8 cellular contexts compared by ENCODE assay signal in genomic region chr14:104794099-104794498, GRCh38. TPM values are rescaled to one million over a fixed set of nuclear protein-coding genes. Genes with fewer than 3 reads are reported as not detected.
DNase-seq lines count a peak whose midpoint lies in the region; ATAC-seq and TF ChIP-seq lines count a peak whose summit lies in the region.

No MANE protein-coding gene starts in this region.

- peak overlapping the region; percentile 68 for H3K4me3 ChIP-seq in NB4 (ENCODE audit: low read depth, low read length)
- H3K4me3 ChIP-seq in heart left ventricle: peak overlapping the region; percentile 47 to 98 (median 80)

- intact Hi-C loops in heart left ventricle (cut with DNase I): loop anchor here in 1 of 10 donors (5.0 kb wide), 1 partner anchor 42 kb away; the partner anchor contains the start of gene SIVA1

- H3K36me3 Mint-ChIP-seq in activated naive CD4-positive, alpha-beta T cell treated with anti-CD3 and anti-CD28 coated beads, Interleukin-2, amount 50 U/mL, for 24 hours: no peaks in the 10 kb centered on the region

- peak overlapping the region in 9 of 12 donors; percentile 3 to 92 (median 86) for H3K27ac ChIP-seq in heart left ventricle

- H3K4me1 Mint-ChIP-seq in activated naive CD4-positive, alpha-beta T cell treated with anti-CD3 and anti-CD28 coated beads, Interleukin-2, amount 50 U/mL, for 24 hours: peaks cover 39% of the 10 kb centered on the region

- no peaks in the 10 kb centered on the region for H3K9me3 ChIP-seq in ES-I3 (ENCODE audit: control insufficient read depth, insufficient read depth, low read length)
- no peaks in the 10 kb centered on the region for H3K9me3 ChIP-seq in heart left ventricle

- no peaks in the 10 kb centered on the region for H3K27me3 Mint-ChIP-seq in activated naive CD4-positive, alpha-beta T cell treated with anti-CD3 and anti-CD28 coated beads, Interleukin-2, amount 50 U/mL, for 24 hours

- H3K27me3 ChIP-seq in heart left ventricle: no peaks in the 10 kb centered on the region

- TF ChIP-seq CTCF in NB4 (IDR thresholded peaks at IDR 0.05; ENCODE audit: low read depth, low read length): no peak
- TF ChIP-seq CTCF in heart left ventricle (IDR thresholded peaks at IDR 0.05): no peak

- H3K9me3 Mint-ChIP-seq in activated naive CD4-positive, alpha-beta T cell treated with anti-CD3 and anti-CD28 coated beads, Interleukin-2, amount 50 U/mL, for 24 hours: no peaks in the 10 kb centered on the region

- H3K4me3 Mint-ChIP-seq in activated naive CD4-positive, alpha-beta T cell treated with anti-CD3 and anti-CD28 coated beads, Interleukin-2, amount 50 U/mL, for 24 hours: peak overlapping the region; percentile 89

- H3K36me3 ChIP-seq in ES-I3 (ENCODE audit: insufficient read depth, low read length): 0 out of 2 replicates have a peak, but pooled peaks cover 3% of the 10 kb centered on the region
- peaks cover 0 to 35% (median 28%) of the 10 kb centered on the region in 9 donors for H3K36me3 ChIP-seq in heart left ventricle

- H3K4me1 ChIP-seq in ES-I3 (ENCODE audit: insufficient read depth, low read length): peaks cover 19% of the 10 kb centered on the region
- H3K4me1 ChIP-seq in heart left ventricle: peaks cover 6 to 75% (median 57%) of the 10 kb centered on the region in 12 donors

- WGBS in heart left ventricle, 4 donors: 7 to 12% (median 11%) methylated on average over 15 of the region's 15 CpGs

- DNase-seq in NB4 (ENCODE audit: low read depth) (peak; percentile 55), heart left ventricle (peak in 3 of 5 donors; percentile 50 to 70 (median 67)), renal cortical epithelial cell (ENCODE audit: low read depth) (peak; percentile 23), nucleus accumbens (lab: John Stamatoyannopoulos, UW) (no peak), Ammon's horn (ENCODE audit: low spot score) (no peak)

- peak overlapping the region; percentile 78; the same call in 1 of the 2 replicates for H3K9ac ChIP-seq in ES-I3 (ENCODE audit: low read depth, low read length)

- TF ChIP-seq POLR2A in NB4 (IDR thresholded peaks at IDR 0.05; ENCODE audit: extremely low read depth, insufficient read length) (no peak), heart left ventricle (IDR thresholded peaks at IDR 0.05) (no peak)

- ATAC-seq in heart left ventricle (peak in 3 of 4 donors; percentile 1 to 12 (median 3)), GM21717 (IDR thresholded peaks at IDR 0.05; ENCODE audit: unreplicated experiment) (no peak)

- H3K27ac Mint-ChIP-seq in activated naive CD4-positive, alpha-beta T cell treated with anti-CD3 and anti-CD28 coated beads, Interleukin-2, amount 50 U/mL, for 24 hours: peak overlapping the region; percentile 84

RNA-seq across cellular contexts. Expression of gene AKT1, which starts 1.4 kb away (rescaled TPM):
- total RNA-seq in heart left ventricle: 100 to 1,000 TPM; 115 to 173 (median 143) TPM
- 100 to 1,000 TPM; 108 to 129 TPM for polyA plus RNA-seq in heart left ventricle
- total RNA-seq in renal cortical epithelial cell: 191 and 261 TPM in 2 replicates

RNA-seq across cellular contexts. Expression of gene ZBTB42, which starts 6.8 kb away (rescaled TPM):
- total RNA-seq in heart left ventricle (10 to 100 TPM in 3 of 9 donors, 1 to 10 TPM in 6; 4.9 to 12.9 (median 7.4) TPM), renal cortical epithelial cell (7.6 and 8.1 TPM in 2 replicates)
- 10 to 100 TPM in 1 of 2 donors, 1 to 10 TPM in 1; 4.2 to 12.3 TPM for polyA plus RNA-seq in heart left ventricle

RNA-seq across cellular contexts. Expression of gene SIVA1, which starts 41.2 kb away (rescaled TPM):
- 100 to 1,000 TPM in 2 of 9 donors, 10 to 100 TPM in 7; 41.0 to 203 (median 53.9) TPM for total RNA-seq in heart left ventricle
- 100 to 1,000 TPM; 126 to 191 TPM for polyA plus RNA-seq in heart left ventricle
- 38.8 and 248 TPM in 2 replicates for total RNA-seq in renal cortical epithelial cell

Comparison
In these comparisons a context has a peak if more than half of its experiments do, and no peak if none do; other contexts are left out.
1. DNase-seq: peak in NB4 (single experiment), heart left ventricle (3 of 5) and renal cortical epithelial cell (single experiment); none in nucleus accumbens (0 of 56) and Ammon's horn (single experiment).